ENCODE assay signal across 8 cellular contexts in genomic region chr21:25639167-25639921, GRCh38. TPM values are rescaled to one million over a fixed set of nuclear protein-coding genes. Genes with fewer than 3 reads are reported as not detected.
DNase-seq lines count a peak whose midpoint lies in the region; ATAC-seq and TF ChIP-seq lines count a peak whose summit lies in the region.

Gene JAM2 (plus strand): TSS chr21:25639258. CDS start chr21:25639822, 564 bp downstream.

- H3K9me3 ChIP-seq in T-helper 17 cell (ENCODE audit: control insufficient read depth, low read length, poor library complexity, severe bottlenecking) (no peaks in the 10 kb centered on the region), body of pancreas (no peaks in the 10 kb centered on the region), spleen (no peaks in the 10 kb centered on the region)

- peaks cover 18% of the 10 kb centered on the region for H3K4me1 ChIP-seq in body of pancreas
- H3K4me1 ChIP-seq in spleen = peaks cover 5 to 31% (median 25%) of the 10 kb centered on the region in 6 donors

- DNase-seq in BJ (ENCODE audit: low read depth) = no peak
- DNase-seq in T-helper 17 cell = peak; percentile 17 to 31 (median 25)
- peak; percentile 15 to 20 (median 18) for DNase-seq in body of pancreas
- DNase-seq in iPS-NIHi11 (ENCODE audit: low spot score) = peak; percentile 84
- peak; percentile 86 for DNase-seq in spleen

- peak within 1 kb of the TSS; percentile 94 for H3K4me3 Mint-ChIP-seq in T-helper 17 cell

- TF ChIP-seq CTCF in BJ (IDR thresholded peaks at IDR 0.05; ENCODE audit: insufficient read depth, low read depth, low read length) (peak; percentile 46), body of pancreas (IDR thresholded peaks at IDR 0.05) (peak in 1 of 7 experiments; percentile 14), spleen (IDR thresholded peaks at IDR 0.05 in 8 of 11, conservative IDR thresholded peaks at IDR 0.05 in 3 of 11) (peak in 4 of 11 experiments; percentile 12 to 43 (median 34))

- peak within 1 kb of the TSS; percentile 70 for H3K27ac Mint-ChIP-seq in T-helper 17 cell

- H3K4me3 ChIP-seq in BJ (ENCODE audit: low read depth, low read length) (peak within 1 kb of the TSS; percentile 43), body of pancreas (peak within 1 kb of the TSS; percentile 15 to 26), spleen (peak within 1 kb of the TSS; percentile 49 to 84 (median 60))

- peaks cover 9% of the 10 kb centered on the region for H3K36me3 Mint-ChIP-seq in T-helper 17 cell (ENCODE audit: low read depth)

- H3K36me3 ChIP-seq in BJ (ENCODE audit: control insufficient read depth, insufficient read depth, low read length) (no peaks in the 10 kb centered on the region), body of pancreas (replicated peaks in 1 of 2; ENCODE audit: insufficient read depth in 1 of 2, low read depth in 2 of 2) (no peaks in the 10 kb centered on the region), spleen (no peaks in the 10 kb centered on the region)

- H3K27ac ChIP-seq in body of pancreas = peak within 1 kb of the TSS in 2 of 4 donors; percentile 8 to 12
- H3K27ac ChIP-seq in spleen = peak within 1 kb of the TSS in 7 of 8 donors; percentile 2 to 59 (median 43)

- peak; percentile 71 for ATAC-seq in GM19324 (IDR thresholded peaks at IDR 0.05; ENCODE audit: low FRiP score, unreplicated experiment)
- peak; percentile 80 for ATAC-seq in HG03432 (IDR thresholded peaks at IDR 0.05; ENCODE audit: unreplicated experiment)
- ATAC-seq in T-helper 17 cell = peak; percentile 86
- ATAC-seq in body of pancreas = peak; percentile 41
- ATAC-seq in HG03097 (IDR thresholded peaks at IDR 0.05; ENCODE audit: low FRiP score, unreplicated experiment) = no peak

- 0 to 1% methylated on average over 5 to 51 of the region's 52 CpGs for WGBS in body of pancreas, 2 donors
- WGBS in spleen, 5 donors = 0 to 1% (median 0%) methylated on average over 41 to 52 of the region's 52 CpGs

- peaks cover 54% of the 10 kb centered on the region for H3K27me3 Mint-ChIP-seq in T-helper 17 cell

- POLR2A ChIA-PET in BJ (lab: Charles Lee) = no interaction called here

- CTCF ChIA-PET in BJ (lab: Yijun Ruan, JAX) = interaction anchor here (0.6 to 2.4 kb wide), 3 partner anchors 12 to 1201 kb away, joined by 3 to 15 read pairs (median 6); no protein-coding TSS in a partner anchor

- peaks cover 9% of the 10 kb centered on the region for H3K27me3 ChIP-seq in BJ (ENCODE audit: control insufficient read depth, insufficient read depth, low read length)
- H3K27me3 ChIP-seq in body of pancreas = no peaks in the 10 kb centered on the region
- peaks cover 0 to 30% (median 0%) of the 10 kb centered on the region in 7 donors for H3K27me3 ChIP-seq in spleen (replicated peaks in 1 of 7)

- intact Hi-C loops in body of pancreas (cut with DNase I) = no loop called here
- intact Hi-C loops in spleen (cut with DNase I; ENCODE audit: low total_unique reads) = no loop called here

- H3K4me1 Mint-ChIP-seq in T-helper 17 cell = peaks cover 9% of the 10 kb centered on the region

- TF ChIP-seq POLR2A in body of pancreas (IDR thresholded peaks at IDR 0.05) (no peak), spleen (IDR thresholded peaks at IDR 0.05) (no peak)

RNA-seq across cellular contexts. Expression of gene JAM2, which starts in this region (rescaled TPM):
- polyA plus RNA-seq in BJ (2011; rRNA removed) = 0.21 and 0.58 TPM in 2 replicates
- polyA minus RNA-seq in BJ (2011; rRNA and poly(A)+ RNA removed) = 0.10 and 0.19 TPM in 2 replicates
- total RNA-seq in T-helper 17 cell = under 1 TPM in 1 of 2 donors, not detected in 1; 0.21 TPM
- 1 to 10 TPM in 1 of 2 donors, under 1 TPM in 1; 0.33 to 3.4 TPM for total RNA-seq in body of pancreas
- 1 to 10 TPM; 1.2 to 2.9 (median 2.1) TPM for total RNA-seq in spleen
- 1 to 10 TPM in 2 of 3 donors, under 1 TPM in 1; 0.80 to 2.0 (median 1.6) TPM for polyA plus RNA-seq in spleen

Comparison
In these comparisons a context has a peak if more than half of its experiments do, and no peak if none do; other contexts are left out.
1. Peak in DNase-seq and ATAC-seq in T-helper 17 cell; RNA of the gene not detected or under 1 TPM.